ENCODE assay signal across 28 cellular contexts in genomic region chr1:50920409-50920808, GRCh38.
"Had no signal": no experiment of that assay in that cellular context is flagged by ENCODE, and none has a peak within 500 bp of the region (broad histone marks: within the 10 kb centered on the region; RNA-seq: fewer than 3 reads in every experiment).

No MANE protein-coding gene starts in this region.

- DNase-seq: colonic mucosa; cortex of kidney; dermis blood vessel endothelial cell; dorsolateral prefrontal cortex; effector CD4-positive, alpha-beta T cell; effector CD8-positive, alpha-beta T cell; effector memory CD4-positive, alpha-beta T cell; effector memory CD8-positive, alpha-beta T cell; endodermal cell; erythroblast; esophagus squamous epithelium; foreskin fibroblast; foreskin keratinocyte; foreskin melanocyte; gastrocnemius medialis; glutamatergic neuron; head of caudate nucleus; heart left ventricle; heart right ventricle had no signal

- FAIRE-seq: colon, endometrium, endothelial cell of umbilical vein, frontal cortex had no signal

- ATAC-seq: effector memory CD8-positive, alpha-beta T cell; esophagus mucosa; foreskin keratinocyte; gastrocnemius medialis; gastroesophageal sphincter; heart right ventricle had no signal

- H3K4me1 ChIP-seq: colonic mucosa, foreskin keratinocyte, gastroesophageal sphincter had no signal

- H3K9me3 ChIP-seq: colonic mucosa, gastrocnemius medialis had no signal

- H3K27me3 ChIP-seq: colonic mucosa, dorsolateral prefrontal cortex, esophagus muscularis mucosa, esophagus squamous epithelium, foreskin keratinocyte, gastrocnemius medialis, gastroesophageal sphincter, heart left ventricle, heart right ventricle had no signal

- H3K4me3 ChIP-seq: colonic mucosa, coronary artery, dorsolateral prefrontal cortex, esophagus muscularis mucosa, esophagus squamous epithelium, gastrocnemius medialis, gastroesophageal sphincter, heart left ventricle, heart right ventricle had no signal

- H3K36me3 ChIP-seq: colonic mucosa, gastrocnemius medialis, gastroesophageal sphincter, heart left ventricle, heart right ventricle had no signal

- H3K27ac ChIP-seq: colonic mucosa, coronary artery, dorsolateral prefrontal cortex, epithelial cell of prostate, esophagus muscularis mucosa, esophagus squamous epithelium, foreskin keratinocyte, gastrocnemius medialis, gastroesophageal sphincter, heart left ventricle, heart right ventricle had no signal
